Comparison of ENCODE assay signal across 11 cellular contexts in the genomic region with DNA sequence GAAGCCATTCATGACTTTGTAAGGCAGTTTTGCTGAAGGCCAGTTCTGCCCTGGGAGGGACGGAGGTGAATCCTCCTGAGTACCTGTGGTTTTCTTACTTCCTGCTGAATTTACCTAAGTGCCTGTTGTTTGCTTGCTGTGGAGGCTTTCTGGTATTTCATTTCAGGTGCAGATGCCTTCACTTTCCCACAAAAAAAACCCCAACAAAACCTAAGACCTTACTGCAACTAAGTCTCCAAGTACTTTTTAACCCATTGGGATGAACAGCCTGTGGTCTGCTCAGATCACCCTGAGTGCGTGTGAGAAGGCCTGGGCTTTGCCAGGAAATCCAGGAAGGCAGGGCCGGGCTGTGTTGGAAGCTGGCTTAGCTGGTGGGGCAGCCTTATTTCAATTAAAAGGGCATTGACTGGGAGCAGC.
DNase-seq lines count a peak whose midpoint lies in the region; ATAC-seq, FAIRE-seq and TF ChIP-seq lines count a peak whose summit lies in the region.
"Had no signal": no experiment of that assay in that cellular context is flagged by ENCODE, and none has a peak within 500 bp of the region (broad histone marks: within the 10 kb centered on the region; RNA-seq: fewer than 3 reads in every experiment).

No MANE protein-coding gene starts in this region.

- H2AFZ ChIP-seq in PC-9 (no peak overlapping the region), smooth muscle cell (ENCODE audit: low read depth) (no peak overlapping the region)

- H3K79me2 ChIP-seq in PC-9 (ENCODE audit: low read depth) (peaks cover 95% of the 10 kb centered on the region), smooth muscle cell (ENCODE audit: low read depth) (peaks cover 97% of the 10 kb centered on the region)

- no peaks in the 10 kb centered on the region; the same call in 1 of the 2 replicates for H3F3A ChIP-seq in PC-9 (ENCODE audit: insufficient read depth, low read depth)
- H3F3A ChIP-seq in smooth muscle cell (ENCODE audit: low read depth): peaks cover 5% of the 10 kb centered on the region

- peaks cover 15% of the 10 kb centered on the region; the same call in 1 of the 2 replicates for H4K20me1 ChIP-seq in PC-9 (ENCODE audit: insufficient read depth)
- peaks cover 95% of the 10 kb centered on the region for H4K20me1 ChIP-seq in smooth muscle cell (ENCODE audit: low read depth)

- H3K27ac ChIP-seq in PC-9 (peak overlapping the region; percentile 53), smooth muscle cell (ENCODE audit: low read depth) (peak overlapping the region; percentile 41)

- 43% methylated on average over 3 of the region's 3 CpGs for WGBS in smooth muscle cell (ENCODE audit: low lambda C conversion rate)

- no peaks in the 10 kb centered on the region for H3K9me2 ChIP-seq in PC-9 (ENCODE audit: insufficient read depth)

- H3K4me3 ChIP-seq in PC-9: no peak overlapping the region
- no peak overlapping the region for H3K4me3 ChIP-seq in smooth muscle cell

- H3K9me3 ChIP-seq in PC-9 (ENCODE audit: insufficient read depth, low read depth) (peaks cover 9% of the 10 kb centered on the region; the same call in 1 of the 2 replicates), smooth muscle cell (replicated peaks; ENCODE audit: low read depth) (no peaks in the 10 kb centered on the region)

- H3K27me3 ChIP-seq in PC-9 (ENCODE audit: insufficient read depth, low read depth): no peaks in the 10 kb centered on the region
- H3K27me3 ChIP-seq in smooth muscle cell (ENCODE audit: low read depth): no peaks in the 10 kb centered on the region

- no peak for ATAC-seq in GM21619 (IDR thresholded peaks at IDR 0.05; ENCODE audit: unreplicated experiment)

- no TSS peak for BruUV-seq in PC-9 (replicated peaks; lab: Mats Ljungman, UMichigan)

- H3K4me2 ChIP-seq in PC-9 (peak overlapping the region; percentile 12; the same call in 1 of the 2 replicates), smooth muscle cell (peak overlapping the region; percentile 14)

- CTCF ChIA-PET in PC-9 (lab: Charles Lee): interaction anchor here (0.6 kb wide), 1 partner anchor 10 kb away, joined by 3 read pairs; no protein-coding TSS in a partner anchor

- peaks cover 16% of the 10 kb centered on the region for H3K4me1 ChIP-seq in PC-9 (replicated peaks; ENCODE audit: insufficient read depth)
- peaks cover 31% of the 10 kb centered on the region for H3K4me1 ChIP-seq in smooth muscle cell (ENCODE audit: low read depth)

- H3K9ac ChIP-seq in smooth muscle cell (ENCODE audit: low read depth): no peak overlapping the region

- no peak for TF ChIP-seq CTCF in PC-9 (conservative IDR thresholded peaks at IDR 0.05)
- no peak for TF ChIP-seq CTCF in smooth muscle cell (IDR thresholded peaks at IDR 0.05; ENCODE audit: borderline replicate concordance, insufficient read depth, poor library complexity, severe bottlenecking)

- intact Hi-C loops in PC-9 (cut with micrococcal nuclease; ENCODE audit: unreplicated experiment): no loop called here

- H3K36me3 ChIP-seq in PC-9 (ENCODE audit: low read depth) (0 out of 2 replicates have a peak, but pooled peaks cover 4% of the 10 kb centered on the region), smooth muscle cell (ENCODE audit: low read depth) (no peaks in the 10 kb centered on the region)

- FAIRE-seq in GM19239 (lab: Jason Lieb, UNC): peak; percentile 57
- FAIRE-seq: GM12892 had no signal

- DNase-seq in GM19239 (ENCODE audit: insufficient read length, low spot score) (no peak), PC-9 (peak; percentile 55 to 66), fibroblast of peridontal ligament (ENCODE audit: extremely low read depth) (peak; percentile 49), smooth muscle cell (lab: John Stamatoyannopoulos, UW; ENCODE audit: unreplicated experiment) (no peak), kidney glomerular epithelial cell (lab: John Stamatoyannopoulos, UW) (no peak), DMS114 treated with DMSO at 0.1 percent for 48 hours (lab: John Stamatoyannopoulos, UW; ENCODE audit: unreplicated experiment) (no peak), SK-N-DZ (ENCODE audit: low spot score) (no peak)
- DNase-seq: naive B cell, NCI-H1930 had no signal

- POLR2A ChIA-PET in PC-9 (lab: Charles Lee; ENCODE audit: unreplicated experiment): interaction anchor here (0.5 kb wide), 1 partner anchor 287 kb away, joined by 7 read pairs; no protein-coding TSS in a partner anchor

Comparison
In these comparisons a context has a peak if more than half of its experiments do, and no peak if none do; other contexts are left out.
1. DNase-seq: peak in PC-9 (2 of 2) and fibroblast of peridontal ligament (single experiment); none in GM19239 (single experiment), smooth muscle cell (single experiment), kidney glomerular epithelial cell (single experiment), DMS114 treated with DMSO at 0.1 percent for 48 hours (single experiment) and SK-N-DZ (single experiment).